2 cellular contexts compared by ENCODE assay signal in genomic region chr20:20391115-20391514, GRCh38.
A peak's percentile ranks its signal among the peaks of the same experiment; 100 is the strongest.
TF ChIP-seq lines count a peak whose summit lies in the region.

No MANE protein-coding gene starts in this region.

TF ChIP-seq in IMR-90, 13 proteins besides CTCF, POLR2A, EP300 and RAD21:
- TF ChIP-seq MAFK (IDR thresholded peaks at IDR 0.05; ENCODE audit: low read depth, low read length) (peak; percentile 44; the same call in 1 of the 2 replicates), NFE2L2 (IDR thresholded peaks at IDR 0.05; ENCODE audit: low read depth, low read length) (no peak), CEBPB (IDR thresholded peaks at IDR 0.05; ENCODE audit: low read depth, low read length) (no peak)

TF ChIP-seq in H1, 55 proteins besides CTCF, POLR2A, EP300 and RAD21:
- TF ChIP-seq JUND (IDR thresholded peaks at IDR 0.05; ENCODE audit: low read length), result no peak
- TF ChIP-seq HDAC2 (IDR thresholded peaks at IDR 0.05; ENCODE audit: borderline replicate concordance in 1 of 2, low read depth in 2 of 2, low read length in 2 of 2), result no peak
- no peak for TF ChIP-seq SIRT6 (IDR thresholded peaks at IDR 0.05; ENCODE audit: low read length)
- TF ChIP-seq CREB1 (IDR thresholded peaks at IDR 0.05), result no peak
- no peak for TF ChIP-seq SIN3A (conservative IDR thresholded peaks at IDR 0.05 in 1 of 2, IDR thresholded peaks at IDR 0.05 in 1 of 2; ENCODE audit: low read depth in 1 of 2, low read length in 2 of 2)
- TF ChIP-seq EZH2 (IDR thresholded peaks at IDR 0.05; ENCODE audit: low read depth, low read length, severe bottlenecking), result no peak
- no peak for TF ChIP-seq BACH1 (IDR thresholded peaks at IDR 0.05; ENCODE audit: low read length)
- TF ChIP-seq SRF (IDR thresholded peaks at IDR 0.05; ENCODE audit: low read depth, low read length), result no peak
- no peak for TF ChIP-seq POLR2AphosphoS5 (IDR thresholded peaks at IDR 0.05; ENCODE audit: low read depth, low read length)
- TF ChIP-seq TEAD4 (IDR thresholded peaks at IDR 0.05; ENCODE audit: low read depth, low read length), result no peak
